In the genomic region with DNA sequence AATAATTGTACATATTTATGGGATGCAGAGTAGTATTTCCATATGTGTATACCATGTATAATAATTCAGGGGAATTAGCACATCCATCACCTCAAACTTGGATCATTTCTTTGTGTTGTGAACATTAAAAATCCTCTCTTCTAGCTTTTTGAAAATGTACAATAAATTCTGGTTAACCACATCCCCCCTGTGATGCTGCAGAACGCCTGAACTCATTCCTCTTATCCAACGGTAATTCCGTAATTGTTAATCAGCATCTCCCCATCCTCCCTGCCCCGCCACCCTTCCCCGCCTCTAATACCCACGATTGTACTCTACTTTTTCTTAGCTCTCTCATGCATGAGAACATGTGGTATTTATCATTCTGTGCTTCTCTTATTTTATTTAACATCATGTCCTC, we compare ENCODE assay signal across 25 cellular contexts.
DNase-seq lines count a peak whose midpoint lies in the region; ATAC-seq, FAIRE-seq and TF ChIP-seq lines count a peak whose summit lies in the region.
"Had no signal": no experiment of that assay in that cellular context is flagged by ENCODE, and none has a peak within 500 bp of the region (broad histone marks: within the 10 kb centered on the region; RNA-seq: fewer than 3 reads in every experiment).

No MANE protein-coding gene starts in this region.

- in situ Hi-C loops in HepG2 (cut with HindIII; ENCODE audit: extremely low pct_ligation_motif_present, low pct_unique_long_range_greater_than_20kb) = no loop called here

- TF ChIP-seq EP300 in HepG2 (IDR thresholded peaks at IDR 0.05; ENCODE audit: low read depth in 2 of 2, low read length in 2 of 2) (no peak), HepG2 (CRISPR knock-in tag; IDR thresholded peaks at IDR 0.05; ENCODE audit: borderline replicate concordance) (no peak)

- H3K79me2 ChIP-seq in HepG2 (ENCODE audit: insufficient read depth, low read length) (no peaks in the 10 kb centered on the region), smooth muscle cell (ENCODE audit: low read depth) (peaks cover 4% of the 10 kb centered on the region)

- peaks cover 7% of the 10 kb centered on the region for H3F3A ChIP-seq in smooth muscle cell (ENCODE audit: low read depth)

- TF ChIP-seq CTCF in HepG2 (CRISPR knock-in tag; IDR thresholded peaks at IDR 0.05) (no peak), right lobe of liver (IDR thresholded peaks at IDR 0.05) (no peak), smooth muscle cell (IDR thresholded peaks at IDR 0.05; ENCODE audit: borderline replicate concordance, insufficient read depth, poor library complexity, severe bottlenecking) (no peak)

- 96% methylated on average over 6 of the region's 6 CpGs for WGBS in HepG2 (ENCODE audit: low lambda C conversion rate)
- WGBS in right lobe of liver (ENCODE audit: insufficient coverage, low coverage, low lambda C conversion rate, missing lambda C conversion rate) = 63% methylated on average over 6 of the region's 6 CpGs
- 56% methylated on average over 6 of the region's 6 CpGs for WGBS in smooth muscle cell (ENCODE audit: low lambda C conversion rate)

- H4K20me1 ChIP-seq in HepG2 (ENCODE audit: insufficient read depth, low read length) (no peaks in the 10 kb centered on the region), smooth muscle cell (ENCODE audit: low read depth) (no peaks in the 10 kb centered on the region)

- H3K4me1 ChIP-seq in HepG2 (ENCODE audit: insufficient read depth, low read length) (peaks cover 58% of the 10 kb centered on the region), right lobe of liver (peaks cover 0 to 23% (median 6%) of the 10 kb centered on the region in 4 donors), smooth muscle cell (ENCODE audit: low read depth) (no peaks in the 10 kb centered on the region)

- H3K36me3 ChIP-seq in HepG2 (replicated peaks in 1 of 2; ENCODE audit: control insufficient read depth in 1 of 2, insufficient read depth in 2 of 2, low read length in 2 of 2) (no peaks in the 10 kb centered on the region), right lobe of liver (no peaks in the 10 kb centered on the region), smooth muscle cell (ENCODE audit: low read depth) (no peaks in the 10 kb centered on the region)

- H3K27me3 ChIP-seq in HepG2 (ENCODE audit: control insufficient read depth in 1 of 2, insufficient read depth in 2 of 2, low read length in 2 of 2) (no peaks in the 10 kb centered on the region), right lobe of liver (no peaks in the 10 kb centered on the region), smooth muscle cell (ENCODE audit: low read depth) (no peaks in the 10 kb centered on the region)

- POLR2A ChIA-PET in HepG2 (lab: Yijun Ruan, JAX) = interaction anchor here (0.6 to 0.9 kb wide), 2 partner anchors 9 to 82 kb away, joined by 3 read pairs; no protein-coding TSS in a partner anchor

- CTCF ChIA-PET in HepG2 (lab: Yijun Ruan, JAX; ENCODE audit: low intra/inter-chr PET ratio, low total read pairs) = no interaction called here

- no TSS peak for BruUV-seq in HepG2 (replicated peaks; lab: Mats Ljungman, UMichigan)

- no peak for TF ChIP-seq RAD21 in HepG2 (CRISPR knock-in tag; IDR thresholded peaks at IDR 0.05)

- FAIRE-seq in HepG2 (lab: Jason Lieb, UNC) = no peak
- FAIRE-seq: H54, K562 had no signal

- H3K27ac ChIP-seq in HepG2 (ENCODE audit: extremely low read length, insufficient read depth, low read length) (peak overlapping the region; percentile 100), right lobe of liver (no peak overlapping the region), smooth muscle cell (ENCODE audit: low read depth) (peak overlapping the region; percentile 74)

- intact Hi-C loops in HepG2 (cut with micrococcal nuclease; ENCODE audit: unreplicated experiment) (no loop called here), right lobe of liver (cut with DNase I) (no loop called here)

- no peak for ATAC-seq in HepG2
- ATAC-seq in right lobe of liver = no peak
- ATAC-seq in GM18870 (IDR thresholded peaks at IDR 0.05; ENCODE audit: unreplicated experiment) = no peak
- ATAC-seq: K562 had no signal

- TF ChIP-seq POLR2A in HepG2 (IDR thresholded peaks at IDR 0.05; ENCODE audit: insufficient read depth in 1 of 2, low read depth in 2 of 2, low read length in 2 of 2) (no peak), right lobe of liver (IDR thresholded peaks at IDR 0.05) (no peak)

- H3K9ac ChIP-seq in HepG2 (ENCODE audit: insufficient read depth, low read depth, low read length) (no peak overlapping the region), smooth muscle cell (ENCODE audit: low read depth) (peak overlapping the region; percentile 6)
- H3K9ac ChIP-seq: SK-N-SH had no signal

- no peak overlapping the region for H3K4me3 ChIP-seq in HepG2 (replicated peaks in 1 of 3; ENCODE audit: insufficient read depth in 1 of 3, low read depth in 2 of 3, low read length in 3 of 3)
- no peak overlapping the region for H3K4me3 ChIP-seq in right lobe of liver
- H3K4me3 ChIP-seq in smooth muscle cell = no peak overlapping the region
- H3K4me3 ChIP-seq: K562 had no signal

- no peak overlapping the region for H2AFZ ChIP-seq in HepG2 (ENCODE audit: low read length)
- no peak overlapping the region for H2AFZ ChIP-seq in smooth muscle cell (ENCODE audit: low read depth)

- H3K9me3 ChIP-seq in HepG2 (ENCODE audit: low read length) (no peaks in the 10 kb centered on the region), right lobe of liver (no peaks in the 10 kb centered on the region), smooth muscle cell (replicated peaks; ENCODE audit: low read depth) (no peaks in the 10 kb centered on the region)
- H3K9me3 ChIP-seq: SK-N-SH had no signal

- DNase-seq in HepG2 (ENCODE audit: low spot score) (no peak), right lobe of liver (no peak), amniotic epithelial cell (ENCODE audit: low read depth) (peak; percentile 95), iris pigment epithelial cell (ENCODE audit: low read depth) (peak; percentile 39), smooth muscle cell (lab: John Stamatoyannopoulos, UW; ENCODE audit: unreplicated experiment) (no peak), NCI-H1048 (lab: John Stamatoyannopoulos, UW) (no peak), NOMO-1 (lab: John Stamatoyannopoulos, UW; ENCODE audit: unreplicated experiment in 2 of 2) (no peak)
- DNase-seq: 8988T; AML-193; CD4-positive, CD25-positive, alpha-beta regulatory T cell; DMS 273 treated with DMSO at 0.1 percent for 48 hours; DMS79 treated with DMSO at 0.1 percent for 48 hours; MM.1S; NCI-H1092; NCI-H1436; NCI-H187 treated with DMSO at 0.1 percent for 48 hours; NCI-H226; NCI-H524; NCI-H82; OCI-M1; SHP77; SK-N-SH had no signal

- H3K4me2 ChIP-seq in HepG2 (ENCODE audit: low read depth, low read length) (no peak overlapping the region), smooth muscle cell (peak overlapping the region; percentile 42)
- H3K4me2 ChIP-seq: SK-N-SH had no signal

TF ChIP-seq in HepG2, 621 proteins besides CTCF, POLR2A, EP300 and RAD21:
- TF ChIP-seq SRSF9 (IDR thresholded peaks at IDR 0.05; ENCODE audit: borderline replicate concordance, insufficient read depth, low read depth, low read length, poor library complexity, severe bottlenecking) (no peak), HNRNPK (IDR thresholded peaks at IDR 0.05; ENCODE audit: low read depth, low read length, poor library complexity, severe bottlenecking) (peak; percentile 58)

Comparison
In these comparisons a context has a peak if more than half of its experiments do, and no peak if none do; other contexts are left out.
1. H3K27ac ChIP-seq: peak in HepG2 (single experiment) and smooth muscle cell (single experiment); none in right lobe of liver (0 of 3).
2. DNase-seq: peak in amniotic epithelial cell (single experiment) and iris pigment epithelial cell (single experiment); none in HepG2 (single experiment), right lobe of liver (0 of 3), smooth muscle cell (single experiment), NCI-H1048 (single experiment) and NOMO-1 (0 of 2).